In the genomic region with DNA sequence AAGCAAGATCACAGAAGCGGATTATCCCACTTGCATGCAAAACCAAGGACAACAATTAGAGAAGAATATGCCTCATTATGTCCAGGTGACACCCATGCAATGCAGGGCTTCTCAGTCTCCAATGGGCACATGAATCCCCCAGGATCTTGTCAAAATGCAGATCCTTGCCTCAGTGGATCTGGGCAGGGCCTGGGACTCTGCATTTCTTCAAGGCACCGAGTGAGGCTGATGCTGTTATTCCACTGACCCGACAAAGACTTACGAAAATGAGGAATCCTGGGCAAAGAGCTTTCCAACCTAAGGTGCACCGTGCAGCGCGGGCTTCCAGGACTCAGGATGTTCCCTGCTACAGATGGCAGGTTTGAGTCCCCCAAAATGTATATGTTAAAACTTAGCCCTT, we compare ENCODE assay signal across 12 cellular contexts.
DNase-seq lines count a peak whose midpoint lies in the region; ATAC-seq and TF ChIP-seq lines count a peak whose summit lies in the region.
"Had no signal": no experiment of that assay in that cellular context is flagged by ENCODE, and none has a peak within 500 bp of the region (broad histone marks: within the 10 kb centered on the region; RNA-seq: fewer than 3 reads in every experiment).

No MANE protein-coding gene starts in this region.

- ATAC-seq in activated CD4-positive, alpha-beta T cell treated with anti-CD3 and anti-CD28 coated beads for 36 hours = no peak
- ATAC-seq: CD8-positive, alpha-beta T cell had no signal

- POLR2A ChIA-PET in activated CD4-positive, alpha-beta T cell treated with anti-CD3 and anti-CD28 coated beads for 36 hours (lab: Charles Lee) = no interaction called here

- TF ChIP-seq CTCF in stomach (IDR thresholded peaks at IDR 0.05) (no peak), Calu3 (IDR thresholded peaks at IDR 0.05; ENCODE audit: unreplicated experiment) (no peak)

- intact Hi-C loops in activated CD4-positive, alpha-beta T cell treated with anti-CD3 and anti-CD28 coated beads, Interleukin-2, amount 10 ng/mL, durations not matched to agents 24 days and 14 days (cut with micrococcal nuclease) = no loop called here
- intact Hi-C loops in activated CD4-positive, alpha-beta T cell treated with anti-CD3 and anti-CD28 coated beads for 36 hours (cut with DNase I, micrococcal nuclease) = no loop called here
- intact Hi-C loops in stomach (cut with DNase I; ENCODE audit: low total_unique reads) = no loop called here
- intact Hi-C loops in Calu3 (cut with micrococcal nuclease; ENCODE audit: unreplicated experiment) = no loop called here

- H3K27ac ChIP-seq in stomach = no peak overlapping the region
- H3K27ac ChIP-seq: BLaER1 treated with 17β-estradiol and CSF1 and Interleukin-3, amounts not matched to agents 10 nM and 100 nM; GM23248 had no signal

- H3K27ac Mint-ChIP-seq in activated CD4-positive, alpha-beta T cell treated with anti-CD3 and anti-CD28 coated beads, Interleukin-2, amount 10 ng/mL, durations not matched to agents 24 days and 14 days = no peak overlapping the region
- H3K27ac Mint-ChIP-seq in activated CD4-positive, alpha-beta T cell treated with anti-CD3 and anti-CD28 coated beads for 36 hours = no peak overlapping the region
- H3K27ac Mint-ChIP-seq in Calu3 (ENCODE audit: unreplicated experiment) = no peak overlapping the region
- H3K27ac Mint-ChIP-seq: CD8-positive, alpha-beta T cell had no signal

- CTCF ChIA-PET in activated CD4-positive, alpha-beta T cell treated with anti-CD3 and anti-CD28 coated beads for 36 hours (lab: Charles Lee) = interaction anchor here (0.5 to 1.1 kb wide), 2 partner anchors 14 to 141 kb away, joined by 3 to 4 read pairs; no protein-coding TSS in a partner anchor
- CTCF ChIA-PET in Calu3 (lab: Charles Lee) = no interaction called here

- H3K36me3 ChIP-seq in stomach = peaks cover 0 to 22% (median 7%) of the 10 kb centered on the region in 4 donors

- H3K4me1 Mint-ChIP-seq in activated CD4-positive, alpha-beta T cell treated with anti-CD3 and anti-CD28 coated beads, Interleukin-2, amount 10 ng/mL, durations not matched to agents 24 days and 14 days = peaks cover 6% of the 10 kb centered on the region
- H3K4me1 Mint-ChIP-seq in activated CD4-positive, alpha-beta T cell treated with anti-CD3 and anti-CD28 coated beads for 36 hours = peaks cover 10% of the 10 kb centered on the region
- H3K4me1 Mint-ChIP-seq in Calu3 (ENCODE audit: low read depth, unreplicated experiment) = no peaks in the 10 kb centered on the region

- H3K27me3 Mint-ChIP-seq in activated CD4-positive, alpha-beta T cell treated with anti-CD3 and anti-CD28 coated beads, Interleukin-2, amount 10 ng/mL, durations not matched to agents 24 days and 14 days = no peaks in the 10 kb centered on the region
- no peaks in the 10 kb centered on the region for H3K27me3 Mint-ChIP-seq in activated CD4-positive, alpha-beta T cell treated with anti-CD3 and anti-CD28 coated beads for 36 hours
- H3K27me3 Mint-ChIP-seq in Calu3 (ENCODE audit: unreplicated experiment) = no peaks in the 10 kb centered on the region

- no peaks in the 10 kb centered on the region for H3K9me3 ChIP-seq in stomach
- H3K9me3 ChIP-seq: HAP-1 had no signal

- peaks cover 39% of the 10 kb centered on the region for H3K36me3 Mint-ChIP-seq in activated CD4-positive, alpha-beta T cell treated with anti-CD3 and anti-CD28 coated beads, Interleukin-2, amount 10 ng/mL, durations not matched to agents 24 days and 14 days (ENCODE audit: low read depth)
- peaks cover 29% of the 10 kb centered on the region for H3K36me3 Mint-ChIP-seq in activated CD4-positive, alpha-beta T cell treated with anti-CD3 and anti-CD28 coated beads for 36 hours (ENCODE audit: low read depth)
- H3K36me3 Mint-ChIP-seq in Calu3 (ENCODE audit: insufficient read depth, unreplicated experiment) = no peaks in the 10 kb centered on the region

- DNase-seq in activated CD4-positive, alpha-beta T cell treated with anti-CD3 and anti-CD28 coated beads, Interleukin-2, amount 10 ng/mL, durations not matched to agents 24 days and 14 days = peak; percentile 38
- no peak for DNase-seq in activated CD4-positive, alpha-beta T cell treated with anti-CD3 and anti-CD28 coated beads for 36 hours
- DNase-seq in activated CD8-positive, alpha-beta memory T cell treated with anti-CD3 and anti-CD28 coated beads, Interleukin-2, amount 50 U/mL, for 48 hours = peak; percentile 3
- no peak for DNase-seq in activated CD8-positive, alpha-beta memory T cell treated with anti-CD3 and anti-CD28 coated beads for 24 hours
- DNase-seq in ecto neural progenitor cell (ENCODE audit: low spot score) = peak; percentile 8
- peak; percentile 16 for DNase-seq in stomach
- no peak for DNase-seq in DMS114 treated with DMSO at 0.1 percent for 48 hours (lab: John Stamatoyannopoulos, UW; ENCODE audit: unreplicated experiment)
- DNase-seq in Calu3 = no peak
- DNase-seq: CD8-positive, alpha-beta T cell had no signal

- no peaks in the 10 kb centered on the region for H3K27me3 ChIP-seq in stomach
- H3K27me3 ChIP-seq: BLaER1 treated with 17β-estradiol and CSF1 and Interleukin-3, amounts not matched to agents 10 nM and 100 nM had no signal

- no peak overlapping the region for H3K4me3 Mint-ChIP-seq in activated CD4-positive, alpha-beta T cell treated with anti-CD3 and anti-CD28 coated beads, Interleukin-2, amount 10 ng/mL, durations not matched to agents 24 days and 14 days
- H3K4me3 Mint-ChIP-seq in activated CD4-positive, alpha-beta T cell treated with anti-CD3 and anti-CD28 coated beads for 36 hours = no peak overlapping the region
- no peak overlapping the region for H3K4me3 Mint-ChIP-seq in Calu3 (ENCODE audit: low read depth, unreplicated experiment)
- H3K4me3 Mint-ChIP-seq: CD8-positive, alpha-beta T cell had no signal

- H3K4me1 ChIP-seq in stomach = peaks cover 0 to 7% (median 0%) of the 10 kb centered on the region in 4 donors
- H3K4me1 ChIP-seq: HAP-1 had no signal

- TF ChIP-seq EP300 in stomach (IDR thresholded peaks at IDR 0.05) = no peak

- no peak for TF ChIP-seq POLR2A in stomach (IDR thresholded peaks at IDR 0.05)

- no peak overlapping the region for H3K4me3 ChIP-seq in stomach
- H3K4me3 ChIP-seq: BLaER1 treated with 17β-estradiol and CSF1 and Interleukin-3, amounts not matched to agents 10 nM and 100 nM; GM23248; HAP-1 had no signal

- WGBS in stomach, 5 donors = 95 to 97% (median 97%) methylated on average over 6 to 7 of the region's 7 CpGs

- no TSS peak for BruUV-seq in Calu3 (replicated peaks; lab: Mats Ljungman, UMichigan)

- no peaks in the 10 kb centered on the region for H3K9me3 Mint-ChIP-seq in activated CD4-positive, alpha-beta T cell treated with anti-CD3 and anti-CD28 coated beads, Interleukin-2, amount 10 ng/mL, durations not matched to agents 24 days and 14 days
- H3K9me3 Mint-ChIP-seq in activated CD4-positive, alpha-beta T cell treated with anti-CD3 and anti-CD28 coated beads for 36 hours (ENCODE audit: low read depth) = no peaks in the 10 kb centered on the region
- no peaks in the 10 kb centered on the region for H3K9me3 Mint-ChIP-seq in Calu3 (ENCODE audit: low read depth, unreplicated experiment)
- H3K9me3 Mint-ChIP-seq: CD8-positive, alpha-beta T cell had no signal

Comparison
In these comparisons a context has a peak if more than half of its experiments do, and no peak if none do; other contexts are left out.
1. DNase-seq: peak in activated CD4-positive, alpha-beta T cell treated with anti-CD3 and anti-CD28 coated beads, Interleukin-2, amount 10 ng/mL, durations not matched to agents 24 days and 14 days (single experiment), activated CD8-positive, alpha-beta memory T cell treated with anti-CD3 and anti-CD28 coated beads, Interleukin-2, amount 50 U/mL, for 48 hours (single experiment), ecto neural progenitor cell (single experiment) and stomach (single experiment); none in activated CD4-positive, alpha-beta T cell treated with anti-CD3 and anti-CD28 coated beads for 36 hours (single experiment), activated CD8-positive, alpha-beta memory T cell treated with anti-CD3 and anti-CD28 coated beads for 24 hours (single experiment), DMS114 treated with DMSO at 0.1 percent for 48 hours (single experiment) and Calu3 (single experiment).